Comparison of ENCODE assay signal across 17 cellular contexts in genomic region chr12:125222876-125223275, GRCh38. TPM values are rescaled to one million over a fixed set of nuclear protein-coding genes. Genes with fewer than 3 reads are reported as not detected.
DNase-seq lines count a peak whose midpoint lies in the region; ATAC-seq and TF ChIP-seq lines count a peak whose summit lies in the region.
"Had no signal": no experiment of that assay in that cellular context is flagged by ENCODE, and none has a peak within 500 bp of the region (broad histone marks: within the 10 kb centered on the region; RNA-seq: fewer than 3 reads in every experiment).

No MANE protein-coding gene starts in this region.

- H3K27me3 ChIP-seq in tibial nerve = no peaks in the 10 kb centered on the region

- no peak for TF ChIP-seq POLR2A in tibial nerve (IDR thresholded peaks at IDR 0.05)

- H3K36me3 ChIP-seq in SK-N-MC (ENCODE audit: insufficient read depth, low read length) (peaks cover 82% of the 10 kb centered on the region), tibial nerve (no peaks in the 10 kb centered on the region)

- no peak for TF ChIP-seq CTCF in tibial nerve (IDR thresholded peaks at IDR 0.05)

- H3K4me1 Mint-ChIP-seq in stimulated activated naive CD8-positive, alpha-beta T cell treated with anti-CD3 and anti-CD28 coated beads, Interleukin-15, Interleukin-2, amounts not matched to agents 100 ng/mL and 50 ng/mL, for 24 hours (ENCODE audit: low read depth) = no peaks in the 10 kb centered on the region
- no peaks in the 10 kb centered on the region for H3K4me1 Mint-ChIP-seq in stimulated activated effector memory CD8-positive, alpha-beta T cell treated with anti-CD3 and anti-CD28 coated beads, Interleukin-12 subunit alpha, Interleukin-12 subunit beta, amount 100 ng/mL, for 72 hours

- no peak for TF ChIP-seq EP300 in tibial nerve (IDR thresholded peaks at IDR 0.05)

- H3K27me3 Mint-ChIP-seq in stimulated activated naive CD8-positive, alpha-beta T cell treated with anti-CD3 and anti-CD28 coated beads, Interleukin-15, Interleukin-2, amounts not matched to agents 100 ng/mL and 50 ng/mL, for 24 hours = peaks cover 27% of the 10 kb centered on the region

- no peak for ATAC-seq in stimulated activated naive CD8-positive, alpha-beta T cell treated with anti-CD3 and anti-CD28 coated beads, Interleukin-15, Interleukin-2, amounts not matched to agents 100 U/mL and 50 U/mL, for 24 hours
- ATAC-seq in HG03108 (IDR thresholded peaks at IDR 0.05; ENCODE audit: unreplicated experiment) = no peak
- no peak for ATAC-seq in stimulated activated effector memory CD8-positive, alpha-beta T cell treated with anti-CD3 and anti-CD28 coated beads, Interleukin-12 subunit alpha, Interleukin-12 subunit beta, amount 100 ng/mL, for 72 hours
- ATAC-seq: HCT116 had no signal

- no peak overlapping the region for H3K4me3 Mint-ChIP-seq in stimulated activated naive CD8-positive, alpha-beta T cell treated with anti-CD3 and anti-CD28 coated beads, Interleukin-15, Interleukin-2, amounts not matched to agents 100 ng/mL and 50 ng/mL, for 24 hours
- H3K4me3 Mint-ChIP-seq in stimulated activated effector memory CD8-positive, alpha-beta T cell treated with anti-CD3 and anti-CD28 coated beads, Interleukin-12 subunit alpha, Interleukin-12 subunit beta, amount 100 ng/mL, for 72 hours = no peak overlapping the region
- H3K4me3 Mint-ChIP-seq: CD4-positive, alpha-beta memory T cell; IgD-negative memory B cell had no signal

- WGBS in tibial nerve, 2 donors = 41 to 45% methylated on average over 3 of the region's 3 CpGs

- H3K4me1 ChIP-seq in tibial nerve = no peaks in the 10 kb centered on the region

- H3K9me3 Mint-ChIP-seq in stimulated activated naive CD8-positive, alpha-beta T cell treated with anti-CD3 and anti-CD28 coated beads, Interleukin-15, Interleukin-2, amounts not matched to agents 100 ng/mL and 50 ng/mL, for 24 hours = no peaks in the 10 kb centered on the region
- H3K9me3 Mint-ChIP-seq in stimulated activated effector memory CD8-positive, alpha-beta T cell treated with anti-CD3 and anti-CD28 coated beads, Interleukin-12 subunit alpha, Interleukin-12 subunit beta, amount 100 ng/mL, for 72 hours = no peaks in the 10 kb centered on the region
- H3K9me3 Mint-ChIP-seq: CD4-positive, alpha-beta memory T cell had no signal

- H3K9ac ChIP-seq in SK-N-MC (ENCODE audit: insufficient read length) = peak overlapping the region; percentile 12

- no peak for DNase-seq in stimulated activated naive CD8-positive, alpha-beta T cell treated with anti-CD3 and anti-CD28 coated beads, Interleukin-15, Interleukin-2, amounts not matched to agents 100 U/mL and 50 U/mL, for 24 hours
- peak; percentile 10 for DNase-seq in NAMALWA (ENCODE audit: low spot score)
- DNase-seq in SK-N-MC (ENCODE audit: low read depth, low spot score) = peak; percentile 88
- no peak for DNase-seq in stimulated activated effector memory CD8-positive, alpha-beta T cell treated with anti-CD3 and anti-CD28 coated beads, Interleukin-12 subunit alpha, Interleukin-12 subunit beta, amount 100 ng/mL, for 72 hours (ENCODE audit: low spot score in 2 of 2)
- DNase-seq in tibial nerve (ENCODE audit: low spot score in 2 of 2) = no peak
- DNase-seq in activated effector memory CD4-positive, alpha-beta T cell treated with Interleukin-2 at 50 U/mL for 16 hours = no peak
- DNase-seq: CD4-positive, alpha-beta memory T cell; DND-41; GDM1; NCI-H1417 treated with DMSO at 0.1 percent for 48 hours; NCI-H2081; NCI-H510A treated with DMSO at 0.1 percent for 48 hours; PC-9 had no signal

- H3K27ac ChIP-seq in SK-N-MC (peak overlapping the region; percentile 91), tibial nerve (no peak overlapping the region)
- H3K27ac ChIP-seq: PC-9 had no signal

- H3K9me3 ChIP-seq in SK-N-MC (ENCODE audit: low read depth, low read length) (no peaks in the 10 kb centered on the region), tibial nerve (peaks cover 0 to 2% (median 0%) of the 10 kb centered on the region in 4 donors)

- H3K27ac Mint-ChIP-seq in stimulated activated naive CD8-positive, alpha-beta T cell treated with anti-CD3 and anti-CD28 coated beads, Interleukin-15, Interleukin-2, amounts not matched to agents 100 ng/mL and 50 ng/mL, for 24 hours = peak overlapping the region; percentile 18
- no peak overlapping the region for H3K27ac Mint-ChIP-seq in stimulated activated effector memory CD8-positive, alpha-beta T cell treated with anti-CD3 and anti-CD28 coated beads, Interleukin-12 subunit alpha, Interleukin-12 subunit beta, amount 100 ng/mL, for 72 hours
- H3K27ac Mint-ChIP-seq: CD4-positive, alpha-beta memory T cell; IgD-negative memory B cell had no signal

- H3K4me3 ChIP-seq in SK-N-MC = peak overlapping the region; percentile 51
- H3K4me3 ChIP-seq in tibial nerve = no peak overlapping the region
- H3K4me3 ChIP-seq: PC-9 had no signal

- no peaks in the 10 kb centered on the region for H3K36me3 Mint-ChIP-seq in stimulated activated naive CD8-positive, alpha-beta T cell treated with anti-CD3 and anti-CD28 coated beads, Interleukin-15, Interleukin-2, amounts not matched to agents 100 ng/mL and 50 ng/mL, for 24 hours (ENCODE audit: low read depth)
- no peaks in the 10 kb centered on the region for H3K36me3 Mint-ChIP-seq in stimulated activated effector memory CD8-positive, alpha-beta T cell treated with anti-CD3 and anti-CD28 coated beads, Interleukin-12 subunit alpha, Interleukin-12 subunit beta, amount 100 ng/mL, for 72 hours
- H3K36me3 Mint-ChIP-seq: CD4-positive, alpha-beta memory T cell had no signal

RNA-seq across cellular contexts. Expression of gene TMEM132B, which starts 36.7 kb away (rescaled TPM):
- total RNA-seq in tibial nerve = 10 to 100 TPM; 17.8 to 38.0 (median 29.4) TPM
- total RNA-seq: CD4-positive, alpha-beta memory T cell; PC-9 had no signal

Comparison
In these comparisons a context has a peak if more than half of its experiments do, and no peak if none do; other contexts are left out.
1. DNase-seq: peak in NAMALWA (single experiment) and SK-N-MC (single experiment); none in stimulated activated naive CD8-positive, alpha-beta T cell treated with anti-CD3 and anti-CD28 coated beads, Interleukin-15, Interleukin-2, amounts not matched to agents 100 U/mL and 50 U/mL, for 24 hours (single experiment), stimulated activated effector memory CD8-positive, alpha-beta T cell treated with anti-CD3 and anti-CD28 coated beads, Interleukin-12 subunit alpha, Interleukin-12 subunit beta, amount 100 ng/mL, for 72 hours (0 of 2), tibial nerve (0 of 2) and activated effector memory CD4-positive, alpha-beta T cell treated with Interleukin-2 at 50 U/mL for 16 hours (single experiment).